ENCODE assay signal across 2 cellular contexts in the genomic region with DNA sequence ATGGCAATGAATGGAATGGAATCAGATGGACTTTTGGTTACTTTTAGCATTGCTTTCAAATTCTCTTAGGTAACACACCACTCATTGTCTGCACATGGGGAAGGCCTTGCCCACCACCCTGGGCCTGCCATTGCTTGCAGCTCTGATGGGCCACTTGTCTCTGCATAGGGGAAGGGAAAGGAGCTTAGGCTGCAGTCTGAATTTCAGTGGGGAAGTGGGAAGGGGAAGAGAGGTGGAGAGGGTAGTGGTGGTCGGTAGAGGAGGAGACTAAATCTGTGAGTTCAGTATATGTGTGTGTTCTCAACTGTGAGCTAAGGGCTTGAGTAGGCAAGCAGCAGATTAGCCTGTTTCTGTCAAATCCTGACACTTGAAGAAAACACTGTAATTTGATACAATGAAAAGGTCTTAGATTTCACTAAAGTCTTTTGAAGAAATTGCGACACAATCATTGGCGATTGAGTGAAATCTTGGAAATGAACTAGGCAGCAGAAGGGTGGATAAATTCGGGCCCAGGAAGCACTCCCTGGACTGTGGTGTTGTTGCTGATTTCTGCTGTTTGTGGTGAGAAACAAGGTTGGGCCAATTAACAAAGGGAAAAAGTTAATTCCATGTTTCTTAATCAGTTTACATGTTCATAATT.
A peak's percentile ranks its signal among the peaks of the same experiment; 100 is the strongest.
TF ChIP-seq lines count a peak whose summit lies in the region.

No MANE protein-coding gene starts in this region.

TF ChIP-seq in HepG2, 621 proteins besides CTCF, POLR2A, EP300 and RAD21:
- TF ChIP-seq TBX3 (IDR thresholded peaks at IDR 0.05; ENCODE audit: borderline replicate concordance) = no peak
TF ChIP-seq in HepG2: peak in this region for 0.

TF ChIP-seq in H1, 55 proteins besides CTCF, POLR2A, EP300 and RAD21:
- TF ChIP-seq CEBPB (IDR thresholded peaks at IDR 0.05; ENCODE audit: low read depth, low read length) (0 out of 2 replicates have a peak, but pooled peaks have one; percentile 35), JUN (IDR thresholded peaks at IDR 0.05; ENCODE audit: low read depth, low read length) (no peak)
